ENCODE assay signal across 26 cellular contexts in genomic region chr14:101767618-101768362, GRCh38.
"Had no signal": no experiment of that assay in that cellular context is flagged by ENCODE, and none has a peak within 500 bp of the region (broad histone marks: within the 10 kb centered on the region; RNA-seq: fewer than 3 reads in every experiment).

No MANE protein-coding gene starts in this region.

- H3K4me1 Mint-ChIP-seq: WTC11 had no signal

- H3K36me3 ChIP-seq: transverse colon had no signal

- H3K27ac ChIP-seq: left lung, parathyroid adenoma, right atrium auricular region, testis, transverse colon had no signal

- H3K36me3 Mint-ChIP-seq: WTC11 had no signal

- H3K27me3 ChIP-seq: left lung, right atrium auricular region, testis, transverse colon had no signal

- H3K27me3 Mint-ChIP-seq: activated CD8-positive, alpha-beta memory T cell treated with anti-CD3 and anti-CD28 coated beads, Interleukin-2, amount 10 ng/mL, durations not matched to agents 7 days and 5 days; activated naive CD8-positive, alpha-beta T cell treated with anti-CD3 and anti-CD28 coated beads, Interleukin-2, amount 50 U/mL, for 24 hours; naive B cell had no signal

- H3K9me3 ChIP-seq: left lung, right atrium auricular region, testis, transverse colon had no signal

- H3K9me3 Mint-ChIP-seq: activated naive CD8-positive, alpha-beta T cell treated with anti-CD3 and anti-CD28 coated beads, Interleukin-2, amount 50 U/mL, for 24 hours; dendritic cell treated with granulocyte-macrophage colony-stimulating factor and Interleukin-4, amounts not matched to agents 40 ng/mL and 50 ng/mL, for 4 days; mesothelial cell of epicardium; neural crest cell; WTC11 had no signal

- H3K4me3 ChIP-seq: left lung, lung, right atrium auricular region, smooth muscle cell, testis, transverse colon had no signal

- DNase-seq: activated CD4-positive, alpha-beta T cell treated with anti-CD3 and anti-CD28 coated beads for 1 hour; activated CD8-positive, alpha-beta memory T cell treated with anti-CD3 and anti-CD28 coated beads, Interleukin-2, amount 10 ng/mL, durations not matched to agents 7 days and 5 days; activated CD8-positive, alpha-beta T cell treated with anti-CD3 and anti-CD28 coated beads, Interleukin-2, amount 10 ng/mL, durations not matched to agents 7 days and 5 days; activated gamma-delta T cell; activated naive CD4-positive, alpha-beta T cell treated with anti-CD3 and anti-CD28 coated beads, Interleukin-2, amount 50 U/mL, for 16 hours; activated naive CD8-positive, alpha-beta T cell treated with anti-CD3 and anti-CD28 coated beads, Interleukin-2, amount 50 U/mL, for 24 hours; amygdala; caudate nucleus; left lung; naive B cell; nucleus accumbens; stimulated activated CD4-positive, alpha-beta T cell treated with anti-CD3 and anti-CD28 coated beads, Interleukin-1b, Interleukin-23, amount 100 ng/mL, for 48 hours; stimulated activated CD4-positive, alpha-beta T cell treated with anti-CD3 and anti-CD28 coated beads, Interleukin-4, amount 100 ng/mL, for 4 hours; stimulated activated CD8-positive, alpha-beta memory T cell treated with anti-CD3 and anti-CD28 coated beads, Interleukin-4, amount 100 ng/mL, for 48 hours; stimulated activated naive CD4-positive, alpha-beta T cell treated with Interleukin-2 at 50 U/mL for 16 hours; T-helper 2 cell; testis; transverse colon had no signal

- H3K4me3 Mint-ChIP-seq: activated CD8-positive, alpha-beta memory T cell treated with anti-CD3 and anti-CD28 coated beads, Interleukin-2, amount 10 ng/mL, durations not matched to agents 7 days and 5 days; activated CD8-positive, alpha-beta T cell treated with anti-CD3 and anti-CD28 coated beads, Interleukin-2, amount 10 ng/mL, durations not matched to agents 7 days and 5 days; activated naive CD8-positive, alpha-beta T cell treated with anti-CD3 and anti-CD28 coated beads, Interleukin-2, amount 50 U/mL, for 24 hours; dendritic cell treated with granulocyte-macrophage colony-stimulating factor and Interleukin-4, amounts not matched to agents 40 ng/mL and 50 ng/mL, for 4 days; mesothelial cell of epicardium; neural crest cell; WTC11 had no signal

- ATAC-seq: activated CD8-positive, alpha-beta memory T cell treated with anti-CD3 and anti-CD28 coated beads, Interleukin-2, amount 10 ng/mL, durations not matched to agents 7 days and 5 days; activated CD8-positive, alpha-beta T cell treated with anti-CD3 and anti-CD28 coated beads, Interleukin-2, amount 10 ng/mL, durations not matched to agents 7 days and 5 days; activated naive CD8-positive, alpha-beta T cell treated with anti-CD3 and anti-CD28 coated beads, Interleukin-2, amount 50 U/mL, for 24 hours; left lung; WTC11 had no signal

- H3K27ac Mint-ChIP-seq: activated CD8-positive, alpha-beta memory T cell treated with anti-CD3 and anti-CD28 coated beads, Interleukin-2, amount 10 ng/mL, durations not matched to agents 7 days and 5 days; activated CD8-positive, alpha-beta T cell treated with anti-CD3 and anti-CD28 coated beads, Interleukin-2, amount 10 ng/mL, durations not matched to agents 7 days and 5 days; activated naive CD8-positive, alpha-beta T cell treated with anti-CD3 and anti-CD28 coated beads, Interleukin-2, amount 50 U/mL, for 24 hours; dendritic cell treated with granulocyte-macrophage colony-stimulating factor and Interleukin-4, amounts not matched to agents 40 ng/mL and 50 ng/mL, for 4 days; mesothelial cell of epicardium; WTC11 had no signal
